ENCODE assay signal across 1 cellular context in the genomic region with DNA sequence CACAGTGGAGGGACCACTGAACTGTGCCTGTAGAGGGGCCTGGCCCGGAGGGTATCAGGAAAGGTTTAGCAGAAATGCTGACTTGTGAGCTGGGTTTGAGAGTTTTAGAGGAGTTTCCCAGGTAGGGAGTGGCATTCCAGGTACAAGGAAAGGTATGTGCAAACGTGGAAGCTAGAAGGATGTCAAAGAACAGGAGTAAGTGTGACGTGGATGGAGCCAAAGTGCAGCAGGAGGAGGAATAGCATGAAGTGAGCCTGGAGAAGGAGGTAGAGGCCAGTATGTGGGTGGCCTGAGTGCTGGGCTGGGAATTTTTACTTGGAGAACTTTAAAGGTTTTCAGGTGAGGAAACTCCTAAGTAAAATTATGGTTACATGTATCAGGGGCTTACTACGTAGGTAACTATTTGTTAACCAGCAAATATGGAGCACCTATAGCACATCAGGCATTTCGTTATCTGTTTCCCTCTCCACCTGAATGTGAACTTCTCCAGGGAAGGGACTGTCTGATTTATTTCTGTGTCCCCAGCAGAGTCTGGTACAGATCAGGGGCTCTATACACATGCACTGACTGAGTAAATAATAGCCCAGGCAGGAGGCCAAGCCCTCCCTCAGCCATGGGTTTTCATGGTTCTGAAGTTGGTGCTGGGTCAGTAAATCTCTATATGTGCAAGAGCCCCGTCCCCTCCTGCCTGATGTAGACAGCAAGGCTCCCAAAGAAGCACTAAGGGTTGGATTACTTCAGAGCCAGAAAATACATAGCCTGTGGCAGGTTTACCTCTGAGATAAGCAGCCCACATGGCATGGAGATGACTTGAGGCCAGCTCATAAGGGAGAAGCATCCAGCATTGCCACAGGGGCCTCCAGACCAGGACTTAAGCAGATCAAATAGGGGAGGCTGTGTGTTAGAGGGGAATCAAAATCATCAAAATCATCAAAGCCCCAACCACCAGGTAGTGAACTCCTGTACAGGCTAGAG.
TF ChIP-seq lines count a peak whose summit lies in the region.

No MANE protein-coding gene starts in this region.

TF ChIP-seq in HepG2, 621 proteins besides CTCF, POLR2A, EP300 and RAD21:
- no peak for TF ChIP-seq HOXA9 (CRISPR knock-in tag; IDR thresholded peaks at IDR 0.05; ENCODE audit: borderline replicate concordance)
- no peak for TF ChIP-seq MLLT10 (CRISPR knock-in tag; IDR thresholded peaks at IDR 0.05)
- TF ChIP-seq, protein P1, sequence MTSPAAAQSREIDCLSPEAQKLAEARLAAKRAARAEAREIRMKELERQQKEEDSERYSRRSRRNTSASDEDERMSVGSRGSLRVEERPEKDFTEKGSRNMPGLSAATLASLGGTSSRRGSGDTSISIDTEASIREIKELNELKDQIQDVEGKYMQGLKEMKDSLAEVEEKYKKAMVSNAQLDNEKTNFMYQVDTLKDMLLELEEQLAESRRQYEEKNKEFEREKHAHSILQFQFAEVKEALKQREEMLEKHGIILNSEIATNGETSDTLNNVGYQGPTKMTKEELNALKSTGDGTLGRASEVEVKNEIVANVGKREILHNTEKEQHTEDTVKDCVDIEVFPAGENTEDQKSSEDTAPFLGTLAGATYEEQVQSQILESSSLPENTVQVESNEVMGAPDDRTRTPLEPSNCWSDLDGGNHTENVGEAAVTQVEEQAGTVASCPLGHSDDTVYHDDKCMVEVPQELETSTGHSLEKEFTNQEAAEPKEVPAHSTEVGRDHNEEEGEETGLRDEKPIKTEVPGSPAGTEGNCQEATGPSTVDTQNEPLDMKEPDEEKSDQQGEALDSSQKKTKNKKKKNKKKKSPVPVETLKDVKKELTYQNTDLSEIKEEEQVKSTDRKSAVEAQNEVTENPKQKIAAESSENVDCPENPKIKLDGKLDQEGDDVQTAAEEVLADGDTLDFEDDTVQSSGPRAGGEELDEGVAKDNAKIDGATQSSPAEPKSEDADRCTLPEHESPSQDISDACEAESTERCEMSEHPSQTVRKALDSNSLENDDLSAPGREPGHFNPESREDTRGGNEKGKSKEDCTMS (CRISPR knock-in tag; conservative IDR thresholded peaks at IDR 0.05) = no peak
- TF ChIP-seq HOXA3 (CRISPR knock-in tag; IDR thresholded peaks at IDR 0.05) = no peak
- TF ChIP-seq HOXA5 (CRISPR knock-in tag; IDR thresholded peaks at IDR 0.05) = no peak
- TF ChIP-seq ZFP37 (CRISPR knock-in tag; IDR thresholded peaks at IDR 0.05; ENCODE audit: borderline replicate concordance) = no peak
- TF ChIP-seq ZSCAN9 (CRISPR knock-in tag; IDR thresholded peaks at IDR 0.05; ENCODE audit: borderline replicate concordance) = no peak
- TF ChIP-seq ZNF780A (CRISPR knock-in tag; IDR thresholded peaks at IDR 0.05) = no peak
- TF ChIP-seq, protein P2, sequence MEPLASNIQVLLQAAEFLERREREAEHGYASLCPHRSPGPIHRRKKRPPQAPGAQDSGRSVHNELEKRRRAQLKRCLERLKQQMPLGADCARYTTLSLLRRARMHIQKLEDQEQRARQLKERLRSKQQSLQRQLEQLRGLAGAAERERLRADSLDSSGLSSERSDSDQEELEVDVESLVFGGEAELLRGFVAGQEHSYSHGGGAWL (CRISPR knock-in tag; IDR thresholded peaks at IDR 0.05) = no peak
- no peak for TF ChIP-seq ATF7 (IDR thresholded peaks at IDR 0.05)
- TF ChIP-seq ATF7 (CRISPR knock-in tag; IDR thresholded peaks at IDR 0.05) = no peak
- no peak for TF ChIP-seq ZNF501 (CRISPR knock-in tag; IDR thresholded peaks at IDR 0.05)
- TF ChIP-seq SOX13 (IDR thresholded peaks at IDR 0.05) = no peak
- TF ChIP-seq SOX13 (CRISPR knock-in tag; conservative IDR thresholded peaks at IDR 0.05 in 1 of 2, IDR thresholded peaks at IDR 0.05 in 1 of 2) = no peak
- TF ChIP-seq ZNF607 (CRISPR knock-in tag; IDR thresholded peaks at IDR 0.05; ENCODE audit: borderline replicate concordance) = no peak
- TF ChIP-seq U2AF2 (IDR thresholded peaks at IDR 0.05; ENCODE audit: low read depth, low read length) = no peak
- no peak for TF ChIP-seq ZFP82 (CRISPR knock-in tag; IDR thresholded peaks at IDR 0.05; ENCODE audit: borderline replicate concordance)
- no peak for TF ChIP-seq MED8 (CRISPR knock-in tag; IDR thresholded peaks at IDR 0.05; ENCODE audit: insufficient replicate concordance)
- no peak for TF ChIP-seq ZNF136 (CRISPR knock-in tag; IDR thresholded peaks at IDR 0.05; ENCODE audit: low read depth)
- no peak for TF ChIP-seq RXRA (CRISPR knock-in tag; IDR thresholded peaks at IDR 0.05)
